18 cellular contexts compared by ENCODE assay signal in genomic region chr12:81207173-81207572, GRCh38.
"Had no signal": no experiment of that assay in that cellular context is flagged by ENCODE, and none has a peak within 500 bp of the region (broad histone marks: within the 10 kb centered on the region; RNA-seq: fewer than 3 reads in every experiment).

No MANE protein-coding gene starts in this region.

- H3K27me3 ChIP-seq: brain microvascular endothelial cell, colonic mucosa, gastrocnemius medialis, upper lobe of left lung had no signal

- H3K9me3 ChIP-seq: colonic mucosa, gastrocnemius medialis, lower lobe of right lung, thoracic aorta, upper lobe of left lung had no signal

- H3K27ac ChIP-seq: brain microvascular endothelial cell, colonic mucosa, gastrocnemius medialis, lower lobe of right lung, parathyroid adenoma, thoracic aorta, upper lobe of left lung had no signal

- DNase-seq: activated CD4-positive, alpha-beta T cell treated with anti-CD3 and anti-CD28 coated beads, Interleukin-2, amount 10 ng/mL, durations not matched to agents 7 days and 5 days; activated CD8-positive, alpha-beta T cell treated with anti-CD3 and anti-CD28 coated beads, Interleukin-2, amount 10 ng/mL, durations not matched to agents 7 days and 5 days; activated naive CD4-positive, alpha-beta T cell treated with anti-CD3 and anti-CD28 coated beads, Interleukin-2, amount 10 ng/mL, durations not matched to agents 7 days and 5 days; activated naive CD8-positive, alpha-beta T cell treated with anti-CD3 and anti-CD28 coated beads, Interleukin-2, amount 50 U/mL, for 24 hours; activated T-cell treated with anti-CD3 and anti-CD28 coated beads, Interleukin-2, amount 50 U/mL, for 24 hours; brain microvascular endothelial cell; colonic mucosa; gastrocnemius medialis; head of caudate nucleus; lower lobe of right lung; midbrain; stimulated activated naive B cell treated with anti-CD40 and anti-IgM and Interleukin-4, amounts not matched to agents 10 μg/mL and 1 μg/mL and 100 μg/mL, for 72 hours; T-cell; T-helper 9 cell; upper lobe of left lung had no signal

- H3K36me3 ChIP-seq: brain microvascular endothelial cell, colonic mucosa, gastrocnemius medialis, lower lobe of right lung, thoracic aorta, upper lobe of left lung had no signal

- H3K4me3 ChIP-seq: colonic mucosa, gastrocnemius medialis, lower lobe of right lung, smooth muscle cell, thoracic aorta, upper lobe of left lung had no signal

- H3K4me1 ChIP-seq: colonic mucosa, parathyroid adenoma, upper lobe of left lung had no signal
